ENCODE assay signal across 17 cellular contexts in the genomic region with DNA sequence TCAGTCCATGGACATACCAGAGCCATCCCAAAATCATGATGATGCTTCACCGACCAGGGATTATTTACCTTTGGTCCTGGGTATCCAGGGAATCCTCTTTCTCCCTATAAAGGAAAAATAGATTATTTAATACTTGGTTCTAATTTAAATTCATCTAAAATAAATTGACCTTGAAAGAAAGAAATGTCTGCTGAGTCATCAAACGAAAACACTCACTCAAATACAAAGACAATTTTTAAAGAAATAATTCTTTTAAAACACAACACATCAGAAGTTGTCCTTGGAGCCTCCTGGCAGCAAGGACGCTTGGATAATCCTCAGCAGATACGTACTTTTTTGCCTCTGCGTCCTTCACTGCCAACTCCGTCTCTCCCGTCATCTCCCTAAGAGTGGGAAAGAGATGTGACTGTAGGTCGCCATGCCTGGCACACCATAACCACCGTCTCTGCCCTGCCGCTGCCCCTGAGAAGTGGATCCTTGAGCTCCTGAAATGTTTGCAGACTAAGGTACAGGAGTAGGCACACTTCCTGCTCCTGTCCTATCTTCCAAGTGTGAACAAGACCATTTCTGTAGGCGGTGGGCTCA.
"Had no signal": no experiment of that assay in that cellular context is flagged by ENCODE, and none has a peak within 500 bp of the region (broad histone marks: within the 10 kb centered on the region; RNA-seq: fewer than 3 reads in every experiment).

No MANE protein-coding gene starts in this region.

- H3K27me3 Mint-ChIP-seq: activated naive CD4-positive, alpha-beta T cell treated with anti-CD3 and anti-CD28 coated beads, Interleukin-2, amount 50 U/mL, for 24 hours; naive thymus-derived CD4-positive, alpha-beta T cell had no signal

- H3K36me3 ChIP-seq: pancreas, transverse colon had no signal

- H3K36me3 Mint-ChIP-seq: activated naive CD4-positive, alpha-beta T cell treated with anti-CD3 and anti-CD28 coated beads, Interleukin-2, amount 50 U/mL, for 24 hours had no signal

- H3K4me3 Mint-ChIP-seq: activated naive CD4-positive, alpha-beta T cell treated with anti-CD3 and anti-CD28 coated beads, Interleukin-2, amount 50 U/mL, for 24 hours; effector memory CD8-positive, alpha-beta T cell; naive thymus-derived CD4-positive, alpha-beta T cell had no signal

- H3K27ac ChIP-seq: pancreas, suprapubic skin had no signal

- H3K9me3 ChIP-seq: heart left ventricle, pancreas, suprapubic skin, transverse colon had no signal

- H3K9me3 Mint-ChIP-seq: activated naive CD4-positive, alpha-beta T cell treated with anti-CD3 and anti-CD28 coated beads, Interleukin-2, amount 50 U/mL, for 24 hours; effector memory CD8-positive, alpha-beta T cell; naive thymus-derived CD4-positive, alpha-beta T cell had no signal

- H3K4me1 Mint-ChIP-seq: activated naive CD4-positive, alpha-beta T cell treated with anti-CD3 and anti-CD28 coated beads, Interleukin-2, amount 50 U/mL, for 24 hours had no signal

- H3K27ac Mint-ChIP-seq: activated naive CD4-positive, alpha-beta T cell treated with anti-CD3 and anti-CD28 coated beads, Interleukin-2, amount 50 U/mL, for 24 hours; effector memory CD8-positive, alpha-beta T cell; naive thymus-derived CD4-positive, alpha-beta T cell had no signal

- FAIRE-seq: frontal cortex, pancreas had no signal

- H3K4me3 ChIP-seq: heart left ventricle, pancreas, suprapubic skin, transverse colon had no signal

- H3K27me3 ChIP-seq: pancreas, suprapubic skin, transverse colon had no signal

- H3K4me1 ChIP-seq: pancreas, transverse colon had no signal

- DNase-seq: activated gamma-delta T cell; dermis blood vessel endothelial cell; effector memory CD8-positive, alpha-beta T cell; heart left ventricle; kidney glomerular epithelial cell; left ventricle myocardium superior; naive thymus-derived CD4-positive, alpha-beta T cell; pancreas; stimulated activated CD4-positive, alpha-beta T cell treated with anti-CD3 and anti-CD28 coated beads, Interleukin-12 subunit alpha, Interleukin-12 subunit beta, amount 100 ng/mL, for 4 hours; stimulated activated CD4-positive, alpha-beta T cell treated with anti-CD3 and anti-CD28 coated beads, Interleukin-1b, Interleukin-23, amount 100 ng/mL, for 48 hours; stimulated activated CD8-positive, alpha-beta memory T cell treated with anti-CD3 and anti-CD28 coated beads, Interleukin-4, amount 100 ng/mL, for 48 hours; stimulated activated naive CD8-positive, alpha-beta T cell treated with anti-CD3 and anti-CD28 coated beads, Interleukin-15, Interleukin-2, amounts not matched to agents 100 U/mL and 50 U/mL, for 24 hours; transverse colon had no signal

- ATAC-seq: activated CD4-positive, CD25-positive, alpha-beta regulatory T cell treated with anti-CD3 and anti-CD28 coated beads, Interleukin-2, amount 50 U/mL, for 24 hours; effector memory CD8-positive, alpha-beta T cell; heart left ventricle; left ventricle myocardium superior; naive thymus-derived CD4-positive, alpha-beta T cell; pancreas; stimulated activated naive CD8-positive, alpha-beta T cell treated with anti-CD3 and anti-CD28 coated beads, Interleukin-15, Interleukin-2, amounts not matched to agents 100 U/mL and 50 U/mL, for 24 hours had no signal
